Comparison of ENCODE assay signal across 2 cellular contexts in the genomic region with DNA sequence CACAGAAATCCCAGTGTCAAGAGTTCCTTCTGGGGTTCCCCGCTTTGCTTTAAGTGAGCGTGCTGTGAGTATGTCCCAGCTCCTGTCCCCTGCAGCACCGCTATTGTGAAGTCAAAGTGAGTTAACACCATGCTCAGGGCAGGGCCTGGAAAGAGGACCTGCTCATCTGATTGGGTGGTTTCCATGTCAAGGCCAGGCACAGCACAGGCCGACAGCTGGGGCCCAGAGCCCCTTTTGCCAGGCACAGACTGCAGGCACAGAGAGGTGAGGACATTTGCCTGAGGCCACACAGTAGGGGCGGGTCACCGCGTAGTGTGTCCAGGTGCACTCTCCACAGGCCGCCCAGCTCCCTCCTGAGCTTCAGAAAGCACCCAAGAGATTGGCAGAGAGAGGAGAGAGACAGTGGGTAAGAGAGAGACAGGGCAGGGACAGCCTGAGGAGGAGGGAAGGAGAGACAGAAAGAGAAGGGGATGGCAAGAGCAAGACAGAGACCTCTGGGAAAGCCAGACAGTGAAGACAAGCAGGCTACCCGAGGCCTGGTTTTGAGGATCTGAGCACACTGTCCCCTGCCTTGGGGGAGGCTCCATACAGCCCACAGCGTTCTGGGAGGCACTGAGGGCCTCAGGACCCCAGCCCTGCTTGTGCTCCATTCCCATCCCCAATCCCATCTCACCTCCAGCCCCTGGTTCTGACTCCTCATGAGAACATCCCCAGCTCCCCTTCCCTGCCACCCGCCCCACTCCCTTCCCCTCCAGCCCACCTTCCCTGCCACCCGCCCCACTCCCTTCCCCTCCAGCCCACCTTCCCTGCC.
TF ChIP-seq lines count a peak whose summit lies in the region.

No MANE protein-coding gene starts in this region.

TF ChIP-seq in SK-N-SH, 30 proteins besides CTCF, POLR2A, EP300 and RAD21:
- TF ChIP-seq REST (IDR thresholded peaks at IDR 0.05; ENCODE audit: low read depth, low read length) = no peak

TF ChIP-seq in SK-N-SH treated with all-trans-retinoic acid at 6 μM for 48 hours, 23 proteins besides CTCF, POLR2A, EP300 and RAD21 (continued from another document):
- TF ChIP-seq TSHZ2 (CRISPR knock-in tag; IDR thresholded peaks at IDR 0.05) (no peak), ZNF70 (CRISPR knock-in tag; IDR thresholded peaks at IDR 0.05) (no peak)
